Comparison of ENCODE assay signal across 18 cellular contexts in genomic region chr17:58606934-58607333, GRCh38.
DNase-seq lines count a peak whose midpoint lies in the region; ATAC-seq and TF ChIP-seq lines count a peak whose summit lies in the region.
"Had no signal": no experiment of that assay in that cellular context is flagged by ENCODE, and none has a peak within 500 bp of the region (broad histone marks: within the 10 kb centered on the region; RNA-seq: fewer than 3 reads in every experiment).

No MANE protein-coding gene starts in this region.

- intact Hi-C loops in dendritic cell treated with granulocyte-macrophage colony-stimulating factor and Interleukin-4, amounts not matched to agents 40 ng/mL and 50 ng/mL, for 4 days (cut with micrococcal nuclease), result no loop called here
- intact Hi-C loops in right cardiac atrium (cut with DNase I) (no loop called here), natural killer cell (cut with micrococcal nuclease) (no loop called here)

- H3K27ac Mint-ChIP-seq in dendritic cell treated with granulocyte-macrophage colony-stimulating factor and Interleukin-4, amounts not matched to agents 40 ng/mL and 50 ng/mL, for 4 days, result peak overlapping the region; percentile 23
- no peak overlapping the region for H3K27ac Mint-ChIP-seq in natural killer cell
- no peak overlapping the region for H3K27ac Mint-ChIP-seq in activated CD4-positive, alpha-beta memory T cell treated with anti-CD3 and anti-CD28 coated beads, Interleukin-2, amount 10 ng/mL, durations not matched to agents 7 days and 5 days
- H3K27ac Mint-ChIP-seq: B cell; CD8-positive, alpha-beta T cell; H9 had no signal

- H3K36me3 ChIP-seq in cardiac muscle cell (no peaks in the 10 kb centered on the region), right atrium auricular region (no peaks in the 10 kb centered on the region)
- H3K36me3 ChIP-seq: BLaER1 treated with 17β-estradiol and CSF1 and Interleukin-3, amounts not matched to agents 10 nM and 100 nM had no signal

- peaks cover 10% of the 10 kb centered on the region for H3K4me1 ChIP-seq in cardiac muscle cell (ENCODE audit: low read depth)
- no peaks in the 10 kb centered on the region for H3K4me1 ChIP-seq in right atrium auricular region
- H3K4me1 ChIP-seq in right cardiac atrium (ENCODE audit: control insufficient read depth, insufficient read depth, low read length), result peaks cover 2% of the 10 kb centered on the region

- POLR2A ChIA-PET in activated CD4-positive, alpha-beta memory T cell treated with anti-CD3 and anti-CD28 coated beads, Interleukin-2, amount 10 ng/mL, durations not matched to agents 7 days and 5 days (lab: Charles Lee), result interaction anchor here (0.6 to 3.6 kb wide), 2 partner anchors 15 to 25 kb away, joined by 3 to 44 read pairs; no protein-coding TSS in a partner anchor

- H3K9me3 ChIP-seq in cardiac muscle cell (ENCODE audit: low read depth), result no peaks in the 10 kb centered on the region
- H3K9me3 ChIP-seq in right atrium auricular region, result no peaks in the 10 kb centered on the region
- no peaks in the 10 kb centered on the region for H3K9me3 ChIP-seq in right cardiac atrium (ENCODE audit: control insufficient read depth, low read length)
- H3K9me3 ChIP-seq: BLaER1 treated with 17β-estradiol and CSF1 and Interleukin-3, amounts not matched to agents 10 nM and 100 nM had no signal

- H3K4me3 ChIP-seq in cardiac muscle cell (no peak overlapping the region), right atrium auricular region (no peak overlapping the region), right cardiac atrium (ENCODE audit: low read length) (no peak overlapping the region)
- H3K4me3 ChIP-seq: BLaER1 treated with 17β-estradiol and CSF1 and Interleukin-3, amounts not matched to agents 10 nM and 100 nM; GM12878; K562 had no signal

- ATAC-seq in right cardiac atrium, result peak; percentile 45 to 55
- ATAC-seq in GM21526 (IDR thresholded peaks at IDR 0.05; ENCODE audit: low FRiP score, unreplicated experiment), result no peak
- ATAC-seq in natural killer cell, result no peak
- ATAC-seq: CD8-positive, alpha-beta T cell; GM12878; K562 had no signal

- CTCF ChIA-PET in activated CD4-positive, alpha-beta memory T cell treated with anti-CD3 and anti-CD28 coated beads, Interleukin-2, amount 10 ng/mL, durations not matched to agents 7 days and 5 days (lab: Charles Lee), result interaction anchor here (0.7 kb wide), 1 partner anchor 23 kb away, joined by 3 read pairs; no protein-coding TSS in a partner anchor

- H3K27me3 Mint-ChIP-seq in dendritic cell treated with granulocyte-macrophage colony-stimulating factor and Interleukin-4, amounts not matched to agents 40 ng/mL and 50 ng/mL, for 4 days, result peaks cover 4% of the 10 kb centered on the region
- peaks cover 0 to 5% of the 10 kb centered on the region in 2 donors for H3K27me3 Mint-ChIP-seq in natural killer cell (ENCODE audit: low read depth in 2 of 2)
- no peaks in the 10 kb centered on the region for H3K27me3 Mint-ChIP-seq in activated CD4-positive, alpha-beta memory T cell treated with anti-CD3 and anti-CD28 coated beads, Interleukin-2, amount 10 ng/mL, durations not matched to agents 7 days and 5 days
- H3K27me3 Mint-ChIP-seq: B cell had no signal

- no peaks in the 10 kb centered on the region for H3K9me3 Mint-ChIP-seq in dendritic cell treated with granulocyte-macrophage colony-stimulating factor and Interleukin-4, amounts not matched to agents 40 ng/mL and 50 ng/mL, for 4 days
- H3K9me3 Mint-ChIP-seq in natural killer cell, result no peaks in the 10 kb centered on the region
- H3K9me3 Mint-ChIP-seq in activated CD4-positive, alpha-beta memory T cell treated with anti-CD3 and anti-CD28 coated beads, Interleukin-2, amount 10 ng/mL, durations not matched to agents 7 days and 5 days, result no peaks in the 10 kb centered on the region
- H3K9me3 Mint-ChIP-seq: CD8-positive, alpha-beta T cell had no signal

- H3K4me1 Mint-ChIP-seq in dendritic cell treated with granulocyte-macrophage colony-stimulating factor and Interleukin-4, amounts not matched to agents 40 ng/mL and 50 ng/mL, for 4 days (ENCODE audit: low read depth), result peaks cover 36% of the 10 kb centered on the region
- no peaks in the 10 kb centered on the region for H3K4me1 Mint-ChIP-seq in natural killer cell
- H3K4me1 Mint-ChIP-seq in activated CD4-positive, alpha-beta memory T cell treated with anti-CD3 and anti-CD28 coated beads, Interleukin-2, amount 10 ng/mL, durations not matched to agents 7 days and 5 days, result peaks cover 10% of the 10 kb centered on the region
- H3K4me1 Mint-ChIP-seq: B cell had no signal

- WGBS in right cardiac atrium, result 63% methylated on average over 4 of the region's 4 CpGs

- H3K27ac ChIP-seq in cardiac muscle cell, result peak overlapping the region; percentile 36
- no peak overlapping the region for H3K27ac ChIP-seq in right atrium auricular region
- no peak overlapping the region for H3K27ac ChIP-seq in right cardiac atrium (ENCODE audit: low read length)
- H3K27ac ChIP-seq: BLaER1 treated with 17β-estradiol and CSF1 and Interleukin-3, amounts not matched to agents 10 nM and 100 nM had no signal

- no peak for TF ChIP-seq CTCF in cardiac muscle cell (IDR thresholded peaks at IDR 0.05; ENCODE audit: low read depth, low read length)
- TF ChIP-seq CTCF in right atrium auricular region (IDR thresholded peaks at IDR 0.05), result no peak
- no peak for TF ChIP-seq CTCF in natural killer cell (IDR thresholded peaks at IDR 0.05)

- no peak overlapping the region for H3K4me3 Mint-ChIP-seq in dendritic cell treated with granulocyte-macrophage colony-stimulating factor and Interleukin-4, amounts not matched to agents 40 ng/mL and 50 ng/mL, for 4 days
- H3K4me3 Mint-ChIP-seq in natural killer cell, result no peak overlapping the region
- H3K4me3 Mint-ChIP-seq in activated CD4-positive, alpha-beta memory T cell treated with anti-CD3 and anti-CD28 coated beads, Interleukin-2, amount 10 ng/mL, durations not matched to agents 7 days and 5 days, result no peak overlapping the region
- H3K4me3 Mint-ChIP-seq: B cell; CD8-positive, alpha-beta T cell; H9 had no signal

- no peak for DNase-seq in cardiac muscle cell (ENCODE audit: low read depth in 1 of 2, low spot score in 1 of 2)
- DNase-seq in right atrium auricular region (ENCODE audit: low spot score), result no peak
- no peak for DNase-seq in right cardiac atrium
- DNase-seq in natural killer cell, result no peak
- DNase-seq in activated CD4-positive, alpha-beta memory T cell treated with anti-CD3 and anti-CD28 coated beads, Interleukin-2, amount 10 ng/mL, durations not matched to agents 7 days and 5 days, result no peak
- DNase-seq: CD8-positive, alpha-beta T cell; DMS 273 treated with DMSO at 0.1 percent for 48 hours; DMS53; DND-41; EL; H9; IMR-90 had no signal

- H3K27me3 ChIP-seq in cardiac muscle cell (no peaks in the 10 kb centered on the region), right atrium auricular region (no peaks in the 10 kb centered on the region), right cardiac atrium (ENCODE audit: control insufficient read depth, insufficient read depth) (no peaks in the 10 kb centered on the region)
- H3K27me3 ChIP-seq: BLaER1 treated with 17β-estradiol and CSF1 and Interleukin-3, amounts not matched to agents 10 nM and 100 nM had no signal

- no peaks in the 10 kb centered on the region for H3K36me3 Mint-ChIP-seq in dendritic cell treated with granulocyte-macrophage colony-stimulating factor and Interleukin-4, amounts not matched to agents 40 ng/mL and 50 ng/mL, for 4 days (ENCODE audit: low read depth)
- no peaks in the 10 kb centered on the region for H3K36me3 Mint-ChIP-seq in natural killer cell
- no peaks in the 10 kb centered on the region for H3K36me3 Mint-ChIP-seq in activated CD4-positive, alpha-beta memory T cell treated with anti-CD3 and anti-CD28 coated beads, Interleukin-2, amount 10 ng/mL, durations not matched to agents 7 days and 5 days (ENCODE audit: low read depth)
- H3K36me3 Mint-ChIP-seq: CD8-positive, alpha-beta T cell had no signal

Comparison
In these comparisons a context has a peak if more than half of its experiments do, and no peak if none do; other contexts are left out.
1. ATAC-seq: peak in right cardiac atrium (2 of 2); none in GM21526 (single experiment) and natural killer cell (0 of 3).